16 cellular contexts compared by ENCODE assay signal in genomic region chr17:81456091-81456490, GRCh38.
"Had no signal": no experiment of that assay in that cellular context is flagged by ENCODE, and none has a peak within 500 bp of the region (broad histone marks: within the 10 kb centered on the region; RNA-seq: fewer than 3 reads in every experiment).

No MANE protein-coding gene starts in this region.

- H3K27ac Mint-ChIP-seq: activated CD4-positive, alpha-beta T cell treated with anti-CD3 and anti-CD28 coated beads, Interleukin-2, amount 10 ng/mL, durations not matched to agents 24 days and 14 days; activated naive CD4-positive, alpha-beta T cell treated with anti-CD3 and anti-CD28 coated beads, Interleukin-2, amount 50 U/mL, for 24 hours had no signal

- H3K9me3 ChIP-seq: lower lobe of right lung, stomach, thyroid gland, uterus had no signal

- H3K27me3 Mint-ChIP-seq: activated CD4-positive, alpha-beta T cell treated with anti-CD3 and anti-CD28 coated beads, Interleukin-2, amount 10 ng/mL, durations not matched to agents 24 days and 14 days; activated naive CD4-positive, alpha-beta T cell treated with anti-CD3 and anti-CD28 coated beads, Interleukin-2, amount 50 U/mL, for 24 hours had no signal

- DNase-seq: activated CD4-positive, alpha-beta T cell treated with anti-CD3 and anti-CD28 coated beads, Interleukin-2, amount 10 ng/mL, durations not matched to agents 24 days and 14 days; activated T-cell treated with anti-CD3 and anti-CD28 coated beads, Interleukin-2, amount 50 U/mL, for 1 hour; amygdala; cerebellar nuclear complex; lower lobe of right lung; midbrain; naive B cell; stimulated activated CD4-positive, alpha-beta T cell treated with anti-CD3 and anti-CD28 coated beads, Interleukin-15, amount 100 ng/mL, for 24 hours; stimulated activated CD4-positive, alpha-beta T cell treated with anti-CD3 and anti-CD28 coated beads, Interleukin-4, amount 100 ng/mL, for 4 hours; stomach; SW 1271; T-helper 9 cell; thyroid gland; uterus had no signal

- H3K4me3 Mint-ChIP-seq: activated CD4-positive, alpha-beta T cell treated with anti-CD3 and anti-CD28 coated beads, Interleukin-2, amount 10 ng/mL, durations not matched to agents 24 days and 14 days; activated naive CD4-positive, alpha-beta T cell treated with anti-CD3 and anti-CD28 coated beads, Interleukin-2, amount 50 U/mL, for 24 hours had no signal

- H3K27me3 ChIP-seq: brain microvascular endothelial cell, stomach, thyroid gland, uterus had no signal

- H3K36me3 Mint-ChIP-seq: activated naive CD4-positive, alpha-beta T cell treated with anti-CD3 and anti-CD28 coated beads, Interleukin-2, amount 50 U/mL, for 24 hours; naive B cell had no signal

- H3K4me1 ChIP-seq: lower lobe of right lung, thyroid gland, uterus had no signal

- H3K27ac ChIP-seq: brain microvascular endothelial cell, lower lobe of right lung, stomach, thyroid gland, uterus had no signal

- H3K36me3 ChIP-seq: brain microvascular endothelial cell, uterus had no signal

- H3K4me3 ChIP-seq: lower lobe of right lung, stomach, thyroid gland, uterus had no signal

- H3K9me3 Mint-ChIP-seq: activated CD4-positive, alpha-beta T cell treated with anti-CD3 and anti-CD28 coated beads, Interleukin-2, amount 10 ng/mL, durations not matched to agents 24 days and 14 days; activated naive CD4-positive, alpha-beta T cell treated with anti-CD3 and anti-CD28 coated beads, Interleukin-2, amount 50 U/mL, for 24 hours; naive B cell had no signal
